1 cellular context compared by ENCODE assay signal in genomic region chr16:85056211-85056748, GRCh38.
A peak's percentile ranks its signal among the peaks of the same experiment; 100 is the strongest.
TF ChIP-seq lines count a peak whose summit lies in the region.

No MANE protein-coding gene starts in this region.

TF ChIP-seq in GM12878, 131 proteins besides CTCF, POLR2A, EP300 and RAD21:
- TF ChIP-seq PKNOX1 (IDR thresholded peaks at IDR 0.05) = no peak
- 0 out of 2 replicates have a peak, but pooled peaks have one; percentile 12 for TF ChIP-seq SMC3 (IDR thresholded peaks at IDR 0.05; ENCODE audit: borderline replicate concordance, low read length)
